In genomic region chr2:74975016-74975415, GRCh38 we compare ENCODE assay signal across 18 cellular contexts. TPM values are rescaled to one million over a fixed set of nuclear protein-coding genes. Genes with fewer than 3 reads are reported as not detected.
DNase-seq lines count a peak whose midpoint lies in the region; ATAC-seq, FAIRE-seq and TF ChIP-seq lines count a peak whose summit lies in the region.
"Had no signal": no experiment of that assay in that cellular context is flagged by ENCODE, and none has a peak within 500 bp of the region (broad histone marks: within the 10 kb centered on the region; RNA-seq: fewer than 3 reads in every experiment).

No MANE protein-coding gene starts in this region.

- H3K27ac ChIP-seq in smooth muscle cell (ENCODE audit: low read depth) (peak overlapping the region; percentile 48), pancreas (no peak overlapping the region)
- H3K27ac ChIP-seq: SJSA1 had no signal

- H3K79me2 ChIP-seq in smooth muscle cell (ENCODE audit: low read depth): no peaks in the 10 kb centered on the region

- H3K9ac ChIP-seq in smooth muscle cell (ENCODE audit: low read depth): no peak overlapping the region

- H4K20me1 ChIP-seq in smooth muscle cell (ENCODE audit: low read depth): no peaks in the 10 kb centered on the region

- ATAC-seq in pancreas: no peak
- no peak for ATAC-seq in HG03196 (IDR thresholded peaks at IDR 0.05; ENCODE audit: unreplicated experiment)

- 5% methylated on average over 7 of the region's 7 CpGs for WGBS in smooth muscle cell (ENCODE audit: low lambda C conversion rate)
- 80 to 82% methylated on average over 7 of the region's 7 CpGs for WGBS in pancreas, 2 donors

- intact Hi-C loops in pancreas (cut with DNase I): no loop called here

- peak overlapping the region; percentile 7 for H2AFZ ChIP-seq in smooth muscle cell (ENCODE audit: low read depth)

- peak overlapping the region; percentile 31 for H3K4me2 ChIP-seq in smooth muscle cell

- no peaks in the 10 kb centered on the region for H3K9me3 ChIP-seq in smooth muscle cell (replicated peaks; ENCODE audit: low read depth)
- no peaks in the 10 kb centered on the region for H3K9me3 ChIP-seq in pancreas
- H3K9me3 ChIP-seq: SJSA1 had no signal

- H3F3A ChIP-seq in smooth muscle cell (ENCODE audit: low read depth): peaks cover 3% of the 10 kb centered on the region

- TF ChIP-seq CTCF in fibroblast of villous mesenchyme (IDR thresholded peaks at IDR 0.05; ENCODE audit: insufficient read depth, low read depth, low read length) (no peak), smooth muscle cell (IDR thresholded peaks at IDR 0.05; ENCODE audit: borderline replicate concordance, insufficient read depth, poor library complexity, severe bottlenecking) (no peak), pancreas (IDR thresholded peaks at IDR 0.05) (no peak)

- no peak for FAIRE-seq in pancreas (lab: Jason Lieb, UNC)
- FAIRE-seq: G401.6, GM18507 had no signal

- H3K27me3 ChIP-seq in smooth muscle cell (ENCODE audit: low read depth) (no peaks in the 10 kb centered on the region), pancreas (no peaks in the 10 kb centered on the region)
- H3K27me3 ChIP-seq: SJSA1 had no signal

- peak; percentile 12 for DNase-seq in NCI-H146 (lab: John Stamatoyannopoulos, UW)
- DNase-seq in NCI-H146 treated with DMSO at 0.1 percent for 48 hours (lab: John Stamatoyannopoulos, UW; ENCODE audit: unreplicated experiment): no peak
- DNase-seq in NCI-H82 (lab: John Stamatoyannopoulos, UW): peak; percentile 94
- peak; percentile 38 for DNase-seq in fibroblast of villous mesenchyme (ENCODE audit: low read depth)
- no peak for DNase-seq in smooth muscle cell (lab: John Stamatoyannopoulos, UW; ENCODE audit: unreplicated experiment)
- no peak for DNase-seq in pancreas
- no peak for DNase-seq in NCI-H1048 (lab: John Stamatoyannopoulos, UW)
- DNase-seq: 8988T; CD4-positive, alpha-beta memory T cell; DMS79 treated with DMSO at 0.1 percent for 48 hours; KBM-7; NCI-H187 treated with DMSO at 0.1 percent for 48 hours; NCI-H510A treated with DMSO at 0.1 percent for 48 hours; SW 1271 had no signal

- H3K4me1 ChIP-seq in smooth muscle cell (ENCODE audit: low read depth) (no peaks in the 10 kb centered on the region), pancreas (no peaks in the 10 kb centered on the region)
- H3K4me1 ChIP-seq: SJSA1 had no signal

- H3K36me3 ChIP-seq in smooth muscle cell (ENCODE audit: low read depth) (no peaks in the 10 kb centered on the region), pancreas (no peaks in the 10 kb centered on the region)

- H3K4me3 ChIP-seq in fibroblast of villous mesenchyme (ENCODE audit: low read depth, low read length) (no peak overlapping the region), smooth muscle cell (no peak overlapping the region), pancreas (no peak overlapping the region)
- H3K4me3 ChIP-seq: SJSA1 had no signal

RNA-seq across cellular contexts. Expression of gene POLE4, which starts 16.6 kb away (rescaled TPM):
- total RNA-seq in fibroblast of villous mesenchyme (20.7 and 23.5 TPM in 2 replicates), smooth muscle cell (21.5 and 30.7 TPM in 2 replicates), pancreas (10 to 100 TPM; 10.0 to 21.6 (median 15.2) TPM)
- polyA plus RNA-seq in smooth muscle cell (149 and 168 TPM in 2 replicates), pancreas (10 to 100 TPM; 22.1 to 22.6 TPM)

Comparison
In these comparisons a context has a peak if more than half of its experiments do, and no peak if none do; other contexts are left out.
1. DNase-seq: peak in NCI-H146 (single experiment), NCI-H82 (single experiment) and fibroblast of villous mesenchyme (single experiment); none in NCI-H146 treated with DMSO at 0.1 percent for 48 hours (single experiment), smooth muscle cell (single experiment), pancreas (0 of 6) and NCI-H1048 (single experiment).